In the genomic region with DNA sequence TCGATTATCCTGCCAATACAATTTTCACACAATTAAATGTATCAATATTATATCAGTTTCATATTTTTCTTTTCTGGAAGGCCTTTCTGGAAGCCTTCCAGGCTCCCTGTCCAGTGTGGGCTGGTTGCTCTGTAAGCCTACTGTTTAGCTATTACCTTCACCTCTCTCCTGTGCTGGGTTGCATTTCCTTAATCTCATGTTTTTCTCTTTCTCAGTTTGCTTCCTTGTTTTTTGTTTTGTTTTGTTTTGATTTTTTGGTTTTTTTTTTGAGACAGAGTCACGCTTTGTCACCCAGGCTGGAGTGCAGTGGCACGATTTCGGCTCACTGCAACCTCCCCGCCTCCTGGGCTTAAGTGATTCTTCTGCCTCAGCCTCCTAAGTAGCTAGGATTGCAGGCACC, we compare ENCODE assay signal across 14 cellular contexts. TPM values are rescaled to one million over a fixed set of nuclear protein-coding genes. Genes with fewer than 3 reads are reported as not detected.
DNase-seq lines count a peak whose midpoint lies in the region; ATAC-seq, FAIRE-seq and TF ChIP-seq lines count a peak whose summit lies in the region.
"Had no signal": no experiment of that assay in that cellular context is flagged by ENCODE, and none has a peak within 500 bp of the region (broad histone marks: within the 10 kb centered on the region; RNA-seq: fewer than 3 reads in every experiment).

No MANE protein-coding gene starts in this region.

- H3K9ac ChIP-seq in GM12878 (ENCODE audit: control insufficient read depth, insufficient read depth, low read length) = no peak overlapping the region
- H3K9ac ChIP-seq: BLaER1, GM23248 had no signal

- H3K4me3 ChIP-seq in GM12878 = no peak overlapping the region
- H3K4me3 ChIP-seq: BLaER1, GM23248 had no signal

- no peaks in the 10 kb centered on the region for H3K27me3 Mint-ChIP-seq in activated CD4-positive, alpha-beta T cell treated with anti-CD3 and anti-CD28 coated beads for 36 hours
- no peaks in the 10 kb centered on the region for H3K27me3 Mint-ChIP-seq in activated CD4-positive, alpha-beta T cell treated with anti-CD3 and anti-CD28 coated beads, Interleukin-2, amount 10 ng/mL, durations not matched to agents 24 days and 14 days
- no peaks in the 10 kb centered on the region for H3K27me3 Mint-ChIP-seq in stimulated activated naive B cell treated with anti-CD40 and anti-IgM and Interleukin-4, amounts not matched to agents 10 μg/mL and 1 μg/mL and 100 μg/mL, for 72 hours
- H3K27me3 Mint-ChIP-seq: CD4-positive, CD25-positive, alpha-beta regulatory T cell had no signal

- H3K27me3 ChIP-seq in GM12878 (replicated peaks in 1 of 2; ENCODE audit: control insufficient read depth in 2 of 2, insufficient read depth in 2 of 2, low read length in 1 of 2) = no peaks in the 10 kb centered on the region
- H3K27me3 ChIP-seq: BLaER1 had no signal

- in situ Hi-C loops in GM12878 (cut with MboI) = no loop called here

- no peak overlapping the region; the same call in 1 of the 2 replicates for H3K4me2 ChIP-seq in GM12878 (ENCODE audit: control insufficient read depth, insufficient read depth)
- H3K4me2 ChIP-seq: BLaER1 had no signal

- WGBS in GM12878 (ENCODE audit: insufficient coverage, insufficient replicate concordance, low lambda C conversion rate, missing lambda C conversion rate) = 32% methylated on average over 5 of the region's 5 CpGs

- no peak overlapping the region; the same call in 1 of the 2 replicates for H2AFZ ChIP-seq in GM12878 (ENCODE audit: control insufficient read depth, low read depth, low read length)
- H2AFZ ChIP-seq: GM23248 had no signal

- intact Hi-C loops in activated CD4-positive, alpha-beta T cell treated with anti-CD3 and anti-CD28 coated beads for 36 hours (cut with DNase I, micrococcal nuclease) = no loop called here
- intact Hi-C loops in activated CD4-positive, alpha-beta T cell treated with anti-CD3 and anti-CD28 coated beads, Interleukin-2, amount 10 ng/mL, durations not matched to agents 24 days and 14 days (cut with micrococcal nuclease) = no loop called here
- intact Hi-C loops in GM12878 (cut with micrococcal nuclease; ENCODE audit: unreplicated experiment) = no loop called here

- CTCF ChIA-PET in activated CD4-positive, alpha-beta T cell treated with anti-CD3 and anti-CD28 coated beads for 36 hours (lab: Charles Lee) = interaction anchor here (0.7 to 1.1 kb wide), 3 partner anchors 9 to 135 kb away, joined by 3 to 4 read pairs (median 3); a partner anchor contains a TSS
- CTCF ChIA-PET in GM12878 (lab: Yijun Ruan, JAX) = interaction anchor here (1.2 to 1.8 kb wide), 3 partner anchors 9 to 160 kb away, joined by 5 to 9 read pairs (median 6); a partner anchor contains a TSS

- H3K36me3 Mint-ChIP-seq in activated CD4-positive, alpha-beta T cell treated with anti-CD3 and anti-CD28 coated beads for 36 hours (ENCODE audit: low read depth) = peaks cover 9% of the 10 kb centered on the region
- peaks cover 15% of the 10 kb centered on the region for H3K36me3 Mint-ChIP-seq in activated CD4-positive, alpha-beta T cell treated with anti-CD3 and anti-CD28 coated beads, Interleukin-2, amount 10 ng/mL, durations not matched to agents 24 days and 14 days (ENCODE audit: low read depth)
- peaks cover 11 to 16% of the 10 kb centered on the region in 2 donors for H3K36me3 Mint-ChIP-seq in stimulated activated naive B cell treated with anti-CD40 and anti-IgM and Interleukin-4, amounts not matched to agents 10 μg/mL and 1 μg/mL and 100 μg/mL, for 72 hours

- H3K4me3 Mint-ChIP-seq in activated CD4-positive, alpha-beta T cell treated with anti-CD3 and anti-CD28 coated beads for 36 hours = peak overlapping the region; percentile 22
- H3K4me3 Mint-ChIP-seq in activated CD4-positive, alpha-beta T cell treated with anti-CD3 and anti-CD28 coated beads, Interleukin-2, amount 10 ng/mL, durations not matched to agents 24 days and 14 days = no peak overlapping the region
- H3K4me3 Mint-ChIP-seq in stimulated activated naive B cell treated with anti-CD40 and anti-IgM and Interleukin-4, amounts not matched to agents 10 μg/mL and 1 μg/mL and 100 μg/mL, for 72 hours = peak overlapping the region; percentile 5 to 40
- H3K4me3 Mint-ChIP-seq: CD4-positive, CD25-positive, alpha-beta regulatory T cell had no signal

- H3K9me3 ChIP-seq in GM12878 (replicated peaks; ENCODE audit: control insufficient read depth, insufficient read depth, low read length) = no peaks in the 10 kb centered on the region
- H3K9me3 ChIP-seq: BLaER1 had no signal

- peaks cover 9% of the 10 kb centered on the region for H3K4me1 ChIP-seq in GM12878 (ENCODE audit: control insufficient read depth, insufficient read depth, low read length)

- H3K27ac ChIP-seq in GM12878 (ENCODE audit: control insufficient read depth, insufficient read depth) = no peak overlapping the region
- H3K27ac ChIP-seq: BLaER1, GM23248 had no signal

- RAD21 ChIA-PET in GM12878 (lab: Charles Lee; ENCODE audit: unreplicated experiment) = interaction anchor here (1.0 to 2.5 kb wide), 3 partner anchors 9 to 128 kb away, joined by 3 to 10 read pairs (median 5); a partner anchor contains a TSS

- no peak for TF ChIP-seq EP300 in GM12878 (IDR thresholded peaks at IDR 0.05; ENCODE audit: borderline replicate concordance in 1 of 2, control insufficient read depth in 1 of 2, low read depth in 2 of 2, low read length in 2 of 2)

- SMC1A ChIA-PET in GM12878 (lab: Charles Lee; ENCODE audit: uncharacterized antibody, unreplicated experiment) = interaction anchor here (0.6 to 4.1 kb wide), 3 partner anchors 9 to 38 kb away, joined by 4 to 18 read pairs (median 5); a partner anchor contains a TSS

- no peak for DNase-seq in activated CD4-positive, alpha-beta T cell treated with anti-CD3 and anti-CD28 coated beads for 36 hours
- DNase-seq in activated CD4-positive, alpha-beta T cell treated with anti-CD3 and anti-CD28 coated beads, Interleukin-2, amount 10 ng/mL, durations not matched to agents 24 days and 14 days = no peak
- DNase-seq in GM12878 (ENCODE audit: low read depth, low spot score) (no peak), Kasumi-1 (lab: John Stamatoyannopoulos, UW) (no peak), nucleus accumbens (lab: John Stamatoyannopoulos, UW) (no peak)
- DNase-seq in stimulated activated naive B cell treated with anti-CD40 and anti-IgM and Interleukin-4, amounts not matched to agents 10 μg/mL and 1 μg/mL and 100 μg/mL, for 72 hours = no peak
- DNase-seq: CD4-positive, CD25-positive, alpha-beta regulatory T cell; DMS53; GM23248; H7; IMR-90 had no signal

- H3K4me1 Mint-ChIP-seq in activated CD4-positive, alpha-beta T cell treated with anti-CD3 and anti-CD28 coated beads for 36 hours = peaks cover 31% of the 10 kb centered on the region
- H3K4me1 Mint-ChIP-seq in activated CD4-positive, alpha-beta T cell treated with anti-CD3 and anti-CD28 coated beads, Interleukin-2, amount 10 ng/mL, durations not matched to agents 24 days and 14 days = peaks cover 26% of the 10 kb centered on the region
- H3K4me1 Mint-ChIP-seq in stimulated activated naive B cell treated with anti-CD40 and anti-IgM and Interleukin-4, amounts not matched to agents 10 μg/mL and 1 μg/mL and 100 μg/mL, for 72 hours = peaks cover 20 to 48% of the 10 kb centered on the region in 2 donors

- ATAC-seq in activated CD4-positive, alpha-beta T cell treated with anti-CD3 and anti-CD28 coated beads for 36 hours = no peak
- no peak; the same call in 2 of the 3 replicates for ATAC-seq in GM12878
- ATAC-seq in stimulated activated naive B cell treated with anti-CD40 and anti-IgM and Interleukin-4, amounts not matched to agents 10 μg/mL and 1 μg/mL and 100 μg/mL, for 72 hours (replicated peaks) = peak in 1 of 2 donors; percentile 18

- no peaks in the 10 kb centered on the region; the same call in 1 of the 2 replicates for H3K79me2 ChIP-seq in GM12878 (ENCODE audit: control insufficient read depth, insufficient read depth, low read length)

- TF ChIP-seq RAD21 in GM12878 (IDR thresholded peaks at IDR 0.05; ENCODE audit: insufficient read depth, low read depth, low read length) = no peak

- POLR2A ChIA-PET in activated CD4-positive, alpha-beta T cell treated with anti-CD3 and anti-CD28 coated beads for 36 hours (lab: Charles Lee) = no interaction called here
- POLR2A ChIA-PET in GM12878 (lab: Charles Lee) = interaction anchor here (0.6 to 2.6 kb wide), 5 partner anchors 9 to 236 kb away, joined by 3 to 10 read pairs (median 4); a partner anchor contains a TSS

- no peak for TF ChIP-seq POLR2A in GM12878 (IDR thresholded peaks at IDR 0.05; ENCODE audit: low read depth, low read length)

- FAIRE-seq in GM12878 (lab: Jason Lieb, UNC) = no peak

- H3K27ac Mint-ChIP-seq in activated CD4-positive, alpha-beta T cell treated with anti-CD3 and anti-CD28 coated beads for 36 hours = no peak overlapping the region
- no peak overlapping the region for H3K27ac Mint-ChIP-seq in activated CD4-positive, alpha-beta T cell treated with anti-CD3 and anti-CD28 coated beads, Interleukin-2, amount 10 ng/mL, durations not matched to agents 24 days and 14 days
- peak overlapping the region; percentile 52 for H3K27ac Mint-ChIP-seq in stimulated activated naive B cell treated with anti-CD40 and anti-IgM and Interleukin-4, amounts not matched to agents 10 μg/mL and 1 μg/mL and 100 μg/mL, for 72 hours
- H3K27ac Mint-ChIP-seq: CD4-positive, CD25-positive, alpha-beta regulatory T cell had no signal

- no peak for TF ChIP-seq CTCF in GM12878 (IDR thresholded peaks at IDR 0.05 in 2 of 3, conservative IDR thresholded peaks at IDR 0.05 in 1 of 3; ENCODE audit: control insufficient read depth in 2 of 3, extremely low read depth in 1 of 3, insufficient read depth in 1 of 3, low read depth in 3 of 3, low read length in 3 of 3)

- no peaks in the 10 kb centered on the region for H3K9me3 Mint-ChIP-seq in activated CD4-positive, alpha-beta T cell treated with anti-CD3 and anti-CD28 coated beads for 36 hours (ENCODE audit: low read depth)
- H3K9me3 Mint-ChIP-seq in activated CD4-positive, alpha-beta T cell treated with anti-CD3 and anti-CD28 coated beads, Interleukin-2, amount 10 ng/mL, durations not matched to agents 24 days and 14 days = no peaks in the 10 kb centered on the region
- H3K9me3 Mint-ChIP-seq in stimulated activated naive B cell treated with anti-CD40 and anti-IgM and Interleukin-4, amounts not matched to agents 10 μg/mL and 1 μg/mL and 100 μg/mL, for 72 hours = peaks cover 0 to 2% of the 10 kb centered on the region in 2 donors
- H3K9me3 Mint-ChIP-seq: CD4-positive, CD25-positive, alpha-beta regulatory T cell had no signal

- no peaks in the 10 kb centered on the region for H4K20me1 ChIP-seq in GM12878 (ENCODE audit: control insufficient read depth, insufficient read depth)

- BruUV-seq in GM12878 (replicated peaks; lab: Mats Ljungman, UMichigan) = no TSS peak

- H3K36me3 ChIP-seq in GM12878 (ENCODE audit: control insufficient read depth in 2 of 2, insufficient read depth in 2 of 2, low read length in 1 of 2) = peaks cover 0 to 2% of the 10 kb centered on the region in 2 experiments; a peak in 2 of 4 replicates

RNA-seq across cellular contexts. Expression of a gene that starts 6.8 kb away (rescaled TPM):
- total RNA-seq in activated CD4-positive, alpha-beta T cell treated with anti-CD3 and anti-CD28 coated beads for 36 hours = 10 to 100 TPM; 37.8 to 56.0 TPM
- 79.7 and 80.2 TPM in 2 replicates for total RNA-seq in activated CD4-positive, alpha-beta T cell treated with anti-CD3 and anti-CD28 coated beads, Interleukin-2, amount 10 ng/mL, durations not matched to agents 24 days and 14 days
- total RNA-seq in GM12878 (2013; cell fraction: nucleolus; rRNA removed) = 4.6 and 5.1 TPM in 2 replicates
- total RNA-seq in GM12878 (2014; rRNA removed) (33.5 and 40.8 TPM in 2 replicates), GM12878 (2014; rRNA removed; fragmentation: Illumina TruSeq; extraction: Trizol) (36.3 and 38.9 TPM in 2 replicates), GM12878 (2021) (85.9 and 86.2 TPM in 2 replicates)
- 46.2 TPM for polyA plus RNA-seq in GM12878 (2011; ENCODE audit: low read depth)
- polyA plus RNA-seq in GM12878 (2011; rRNA removed) (94.3 and 102 TPM in 2 replicates), GM12878 (2014; fragmentation: Illumina TruSeq; extraction: Trizol) (69.9 and 80.6 TPM in 2 replicates), GM12878 (2014; fragmentation: Nextera tagmentation; extraction: Ambion mirVana) (10 to 100 TPM; 21.6 to 37.4 TPM), GM12878 (2014; rRNA removed) (76.4 and 76.5 TPM in 2 replicates), GM12878 (2016; fragmentation: Nextera tagmentation; extraction: Ambion mirVana) (10 to 100 TPM; 75.9 to 99.8 TPM)
- polyA plus RNA-seq in GM12878 (2011; cell fraction: cytosol; rRNA removed) = 64.9 and 80.5 TPM in 2 replicates
- polyA plus RNA-seq in GM12878 (2011; cell fraction: nucleus; rRNA removed) = 68.9 and 74.4 TPM in 2 replicates
- polyA plus RNA-seq in GM12878 (2012) = 46.0 and 51.9 TPM in 2 replicates
- polyA minus RNA-seq in GM12878 (2011; rRNA and poly(A)+ RNA removed) = 74.6 and 82.6 TPM in 2 replicates
- polyA minus RNA-seq in GM12878 (2011; cell fraction: cytosol; rRNA and poly(A)+ RNA removed) = 21.4 and 26.2 TPM in 2 replicates
- 38.2 and 47.7 TPM in 2 replicates for polyA minus RNA-seq in GM12878 (2011; cell fraction: nucleus; rRNA and poly(A)+ RNA removed)

RNA-seq across cellular contexts. Expression of a gene that starts 9.0 kb away (rescaled TPM):
- 100 to 1,000 TPM in 1 of 2 experiments, 10 to 100 TPM in 1; 89.3 to 102 TPM for total RNA-seq in activated CD4-positive, alpha-beta T cell treated with anti-CD3 and anti-CD28 coated beads for 36 hours
- 167 and 176 TPM in 2 replicates for total RNA-seq in activated CD4-positive, alpha-beta T cell treated with anti-CD3 and anti-CD28 coated beads, Interleukin-2, amount 10 ng/mL, durations not matched to agents 24 days and 14 days
- 7.6 and 7.8 TPM in 2 replicates for total RNA-seq in GM12878 (2013; cell fraction: nucleolus; rRNA removed)
- total RNA-seq in GM12878 (2014; rRNA removed) (82.2 and 93.4 TPM in 2 replicates), GM12878 (2014; rRNA removed; fragmentation: Illumina TruSeq; extraction: Trizol) (64.3 and 72.1 TPM in 2 replicates), GM12878 (2021) (151 and 157 TPM in 2 replicates)
- polyA plus RNA-seq in GM12878 (2011; ENCODE audit: low read depth) = 46.9 TPM
- polyA plus RNA-seq in GM12878 (2011; rRNA removed) (142 and 183 TPM in 2 replicates), GM12878 (2014; fragmentation: Illumina TruSeq; extraction: Trizol) (88.1 and 117 TPM in 2 replicates), GM12878 (2014; fragmentation: Nextera tagmentation; extraction: Ambion mirVana) (100 to 1,000 TPM in 1 of 2 experiments, 10 to 100 TPM in 1; 76.6 to 162 TPM), GM12878 (2014; rRNA removed) (173 and 179 TPM in 2 replicates), GM12878 (2016; fragmentation: Nextera tagmentation; extraction: Ambion mirVana) (100 to 1,000 TPM; 255 to 266 TPM)
- 179 and 225 TPM in 2 replicates for polyA plus RNA-seq in GM12878 (2011; cell fraction: cytosol; rRNA removed)
- 72.2 and 89.4 TPM in 2 replicates for polyA plus RNA-seq in GM12878 (2011; cell fraction: nucleus; rRNA removed)
- 52.7 and 68.5 TPM in 2 replicates for polyA plus RNA-seq in GM12878 (2012)
- 47.4 and 64.3 TPM in 2 replicates for polyA minus RNA-seq in GM12878 (2011; rRNA and poly(A)+ RNA removed)
- 30.2 and 34.3 TPM in 2 replicates for polyA minus RNA-seq in GM12878 (2011; cell fraction: cytosol; rRNA and poly(A)+ RNA removed)
- 10.6 and 17.2 TPM in 2 replicates for polyA minus RNA-seq in GM12878 (2011; cell fraction: nucleus; rRNA and poly(A)+ RNA removed)

RNA-seq across cellular contexts. Expression of a gene that starts 31.4 kb away (rescaled TPM):
- total RNA-seq in activated CD4-positive, alpha-beta T cell treated with anti-CD3 and anti-CD28 coated beads for 36 hours = 1 to 10 TPM; 3.8 to 4.0 TPM
- 8.6 and 10.3 TPM in 2 replicates for total RNA-seq in activated CD4-positive, alpha-beta T cell treated with anti-CD3 and anti-CD28 coated beads, Interleukin-2, amount 10 ng/mL, durations not matched to agents 24 days and 14 days
- 5.1 and 6.2 TPM in 2 replicates for total RNA-seq in GM12878 (2013; cell fraction: nucleolus; rRNA removed)
- 4.9 and 6.2 TPM in 2 replicates for total RNA-seq in GM12878 (2014; rRNA removed)
- total RNA-seq in GM12878 (2014; rRNA removed; fragmentation: Illumina TruSeq; extraction: Trizol) = 1.7 and 2.2 TPM in 2 replicates
- total RNA-seq in GM12878 (2021) = 5.2 and 5.4 TPM in 2 replicates
- polyA plus RNA-seq in GM12878 (2011; ENCODE audit: low read depth) = 0.71 TPM
- 1.9 and 2.3 TPM in 2 replicates for polyA plus RNA-seq in GM12878 (2011; rRNA removed)
- 3.3 and 6.3 TPM in 2 replicates for polyA plus RNA-seq in GM12878 (2011; cell fraction: cytosol; rRNA removed)
- 4.5 and 5.1 TPM in 2 replicates for polyA plus RNA-seq in GM12878 (2011; cell fraction: nucleus; rRNA removed)
- 1.7 and 1.9 TPM in 2 replicates for polyA plus RNA-seq in GM12878 (2012)
- polyA plus RNA-seq in GM12878 (2014; fragmentation: Illumina TruSeq; extraction: Trizol) = 0.62 and 1.0 TPM in 2 replicates
- polyA plus RNA-seq in GM12878 (2014; fragmentation: Nextera tagmentation; extraction: Ambion mirVana) = 1 to 10 TPM in 1 of 2 experiments, under 1 TPM in 1; 0.98 to 2.0 TPM
- 5.1 and 6.9 TPM in 2 replicates for polyA plus RNA-seq in GM12878 (2014; rRNA removed)
- 1 to 10 TPM; 5.7 to 7.6 TPM for polyA plus RNA-seq in GM12878 (2016; fragmentation: Nextera tagmentation; extraction: Ambion mirVana)
- 3.1 and 3.5 TPM in 2 replicates for polyA minus RNA-seq in GM12878 (2011; rRNA and poly(A)+ RNA removed)
- 1.9 and 4.7 TPM in 2 replicates for polyA minus RNA-seq in GM12878 (2011; cell fraction: cytosol; rRNA and poly(A)+ RNA removed)
- 3.6 and 5.5 TPM in 2 replicates for polyA minus RNA-seq in GM12878 (2011; cell fraction: nucleus; rRNA and poly(A)+ RNA removed)

RNA-seq across cellular contexts. Expression of a gene that starts 33.7 kb away (rescaled TPM):
- 100 to 1,000 TPM; 210 to 222 TPM for total RNA-seq in activated CD4-positive, alpha-beta T cell treated with anti-CD3 and anti-CD28 coated beads for 36 hours
- total RNA-seq in activated CD4-positive, alpha-beta T cell treated with anti-CD3 and anti-CD28 coated beads, Interleukin-2, amount 10 ng/mL, durations not matched to agents 24 days and 14 days = 264 and 267 TPM in 2 replicates
- total RNA-seq in GM12878 (2013; cell fraction: nucleolus; rRNA removed) = 150 and 164 TPM in 2 replicates
- total RNA-seq in GM12878 (2014; rRNA removed) (62.8 and 91.0 TPM in 2 replicates), GM12878 (2014; rRNA removed; fragmentation: Illumina TruSeq; extraction: Trizol) (56.2 and 65.6 TPM in 2 replicates), GM12878 (2021) (170 TPM in 2 replicates)
- 33.4 TPM for polyA plus RNA-seq in GM12878 (2011; ENCODE audit: low read depth)
- polyA plus RNA-seq in GM12878 (2011; rRNA removed) (73.8 and 97.2 TPM in 2 replicates), GM12878 (2014; fragmentation: Illumina TruSeq; extraction: Trizol) (140 and 185 TPM in 2 replicates), GM12878 (2014; fragmentation: Nextera tagmentation; extraction: Ambion mirVana) (10 to 100 TPM; 10.7 to 12.1 TPM), GM12878 (2014; rRNA removed) (96.5 and 104 TPM in 2 replicates), GM12878 (2016; fragmentation: Nextera tagmentation; extraction: Ambion mirVana) (100 to 1,000 TPM; 109 to 111 TPM)
- 104 and 127 TPM in 2 replicates for polyA plus RNA-seq in GM12878 (2011; cell fraction: cytosol; rRNA removed)
- polyA plus RNA-seq in GM12878 (2011; cell fraction: nucleus; rRNA removed) = 199 and 213 TPM in 2 replicates
- polyA plus RNA-seq in GM12878 (2012) = 64.4 and 120 TPM in 2 replicates
- polyA minus RNA-seq in GM12878 (2011; rRNA and poly(A)+ RNA removed) = 106 and 131 TPM in 2 replicates
- polyA minus RNA-seq in GM12878 (2011; cell fraction: cytosol; rRNA and poly(A)+ RNA removed) = 80.5 and 81.6 TPM in 2 replicates
- 99.7 and 175 TPM in 2 replicates for polyA minus RNA-seq in GM12878 (2011; cell fraction: nucleus; rRNA and poly(A)+ RNA removed)
- total RNA-seq: A673, Daoy, IMR-90 had no signal
- polyA plus RNA-seq: GM23248, IMR-90 had no signal

RNA-seq across cellular contexts. Expression of a gene that starts 43.6 kb away (rescaled TPM):
- total RNA-seq in activated CD4-positive, alpha-beta T cell treated with anti-CD3 and anti-CD28 coated beads for 36 hours = 10 to 100 TPM; 10.6 to 11.0 TPM
- 16.5 and 18.3 TPM in 2 replicates for total RNA-seq in activated CD4-positive, alpha-beta T cell treated with anti-CD3 and anti-CD28 coated beads, Interleukin-2, amount 10 ng/mL, durations not matched to agents 24 days and 14 days
- 11.9 and 12.6 TPM in 2 replicates for total RNA-seq in GM12878 (2013; cell fraction: nucleolus; rRNA removed)
- total RNA-seq in GM12878 (2014; rRNA removed) (10.5 and 10.6 TPM in 2 replicates), GM12878 (2014; rRNA removed; fragmentation: Illumina TruSeq; extraction: Trizol) (6.4 and 6.6 TPM in 2 replicates), GM12878 (2021) (11.1 and 12.0 TPM in 2 replicates)
- polyA plus RNA-seq in GM12878 (2011; ENCODE audit: low read depth) = 2.0 TPM
- polyA plus RNA-seq in GM12878 (2011; rRNA removed) (3.2 and 4.0 TPM in 2 replicates), GM12878 (2014; fragmentation: Illumina TruSeq; extraction: Trizol) (1.3 and 4.5 TPM in 2 replicates), GM12878 (2014; fragmentation: Nextera tagmentation; extraction: Ambion mirVana) (1 to 10 TPM in 1 of 2 experiments, under 1 TPM in 1; 0.14 to 1.0 TPM), GM12878 (2014; rRNA removed) (7.0 and 8.6 TPM in 2 replicates), GM12878 (2016; fragmentation: Nextera tagmentation; extraction: Ambion mirVana) (1 to 10 TPM in 1 of 2 experiments, under 1 TPM in 1; 0.88 to 1.2 TPM)
- polyA plus RNA-seq in GM12878 (2011; cell fraction: cytosol; rRNA removed) = 5.7 and 5.9 TPM in 2 replicates
- polyA plus RNA-seq in GM12878 (2011; cell fraction: nucleus; rRNA removed) = 7.3 and 8.5 TPM in 2 replicates
- polyA plus RNA-seq in GM12878 (2012) = 3.8 and 4.6 TPM in 2 replicates
- polyA minus RNA-seq in GM12878 (2011; rRNA and poly(A)+ RNA removed) = 5.3 and 8.5 TPM in 2 replicates
- 2.8 and 3.8 TPM in 2 replicates for polyA minus RNA-seq in GM12878 (2011; cell fraction: cytosol; rRNA and poly(A)+ RNA removed)
- 4.7 and 6.3 TPM in 2 replicates for polyA minus RNA-seq in GM12878 (2011; cell fraction: nucleus; rRNA and poly(A)+ RNA removed)
